Comparison of ENCODE assay signal across 18 cellular contexts in the genomic region with DNA sequence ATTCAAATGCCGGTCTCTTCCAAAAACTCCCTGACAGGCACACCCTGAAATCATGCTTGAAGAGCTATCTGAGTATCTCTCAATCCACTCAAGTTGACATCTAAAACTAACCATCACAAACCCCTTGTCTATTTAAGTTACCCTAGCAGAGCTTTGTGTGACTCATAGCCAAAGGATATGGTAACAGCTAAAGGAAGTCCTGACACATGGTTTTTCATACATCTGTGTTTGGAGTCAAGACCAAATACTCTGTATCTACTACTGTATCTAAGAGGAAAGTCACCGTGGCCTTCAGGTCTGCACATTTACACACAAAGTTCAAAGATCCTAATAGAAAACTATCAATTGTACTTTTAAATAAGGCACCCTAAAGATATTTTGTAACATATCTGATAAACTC.
A peak's percentile ranks its signal among the peaks of the same experiment; 100 is the strongest.
DNase-seq lines count a peak whose midpoint lies in the region; ATAC-seq, FAIRE-seq and TF ChIP-seq lines count a peak whose summit lies in the region.
"Had no signal": no experiment of that assay in that cellular context is flagged by ENCODE, and none has a peak within 500 bp of the region (broad histone marks: within the 10 kb centered on the region; RNA-seq: fewer than 3 reads in every experiment).

No MANE protein-coding gene starts in this region.

- H3K4me3 ChIP-seq in A549 (no peak overlapping the region), DOHH2 (ENCODE audit: low read length) (no peak overlapping the region), foreskin fibroblast (ENCODE audit: low read depth in 1 of 2, low read length in 2 of 2) (no peak overlapping the region), neuronal stem cell (ENCODE audit: low read length in 2 of 2) (no peak overlapping the region)
- H3K4me3 ChIP-seq: BLaER1 treated with 17β-estradiol and CSF1 and Interleukin-3, amounts not matched to agents 10 nM and 100 nM; GM23338 had no signal

- H3K9me2 ChIP-seq in DOHH2 (replicated peaks; ENCODE audit: control insufficient read depth, low read length) = no peaks in the 10 kb centered on the region

- TF ChIP-seq RAD21 in A549 (conservative IDR thresholded peaks at IDR 0.05 in 1 of 2, IDR thresholded peaks at IDR 0.05 in 1 of 2) = no peak

- no peak overlapping the region for H3K23ac ChIP-seq in neuronal stem cell (ENCODE audit: low read depth, low read length, poor library complexity)

- H3K18ac ChIP-seq in neuronal stem cell (ENCODE audit: low read length) = no peak overlapping the region

- no peak for DNase-seq in A549 (ENCODE audit: low read depth in 1 of 2, low spot score in 1 of 2)
- DNase-seq in RKO (ENCODE audit: low spot score) = peak; percentile 7
- DNase-seq in foreskin fibroblast = peak; percentile 9 to 30
- DNase-seq in SW480 (ENCODE audit: low spot score) = no peak
- DNase-seq in neuronal stem cell (ENCODE audit: low spot score) = no peak
- DNase-seq: 8988T; ACHN; CD4-positive, CD25-positive, alpha-beta regulatory T cell; DMS79; GF-D8; H7 had no signal

- WGBS in A549 (ENCODE audit: missing lambda C conversion rate) = 8% methylated on average over 2 of the region's 2 CpGs
- WGBS in neuronal stem cell (ENCODE audit: extremely low coverage in 2 of 2, insufficient read length in 2 of 2, insufficient replicate concordance in 1 of 2), 2 donors = no CpG with 5 or more reads among the region's 2 CpGs

- no peak for TF ChIP-seq POLR2A in A549 (IDR thresholded peaks at IDR 0.05; ENCODE audit: low read length)

- TF ChIP-seq CTCF in A549 (IDR thresholded peaks at IDR 0.05) (no peak), DOHH2 (IDR thresholded peaks at IDR 0.05; ENCODE audit: low read depth, low read length, poor library complexity, severe bottlenecking) (no peak), foreskin fibroblast (IDR thresholded peaks at IDR 0.05; ENCODE audit: low read depth, low read length) (no peak)

- no peak overlapping the region for H3K9ac ChIP-seq in neuronal stem cell (ENCODE audit: low read depth, low read length, poor library complexity)
- H3K9ac ChIP-seq: BLaER1 treated with 17β-estradiol and CSF1 and Interleukin-3, amounts not matched to agents 10 nM and 100 nM; KMS-11 had no signal

- H2AFZ ChIP-seq in neuronal stem cell (ENCODE audit: low read length) = no peak overlapping the region
- H2AFZ ChIP-seq: GM23338 had no signal

- H3K4me2 ChIP-seq in A549 = no peak overlapping the region
- no peak overlapping the region for H3K4me2 ChIP-seq in DOHH2 (ENCODE audit: low read length)
- H3K4me2 ChIP-seq in neuronal stem cell (ENCODE audit: insufficient read depth, low read length, poor library complexity, severe bottlenecking) = no peak overlapping the region
- H3K4me2 ChIP-seq: BLaER1 treated with 17β-estradiol and CSF1 and Interleukin-3, amounts not matched to agents 10 nM and 100 nM; GM23338; KMS-11 had no signal

- no peak overlapping the region for H2AK5ac ChIP-seq in neuronal stem cell (ENCODE audit: low read depth, low read length)

- H2BK15ac ChIP-seq in neuronal stem cell (ENCODE audit: low read length) = no peak overlapping the region

- H3K27me3 ChIP-seq in DOHH2 (ENCODE audit: control insufficient read depth, low read length) = no peaks in the 10 kb centered on the region
- no peaks in the 10 kb centered on the region for H3K27me3 ChIP-seq in neuronal stem cell (ENCODE audit: control insufficient read depth in 3 of 3, insufficient read depth in 3 of 3, low read depth in 1 of 3, low read length in 3 of 3)
- H3K27me3 ChIP-seq: BLaER1 treated with 17β-estradiol and CSF1 and Interleukin-3, amounts not matched to agents 10 nM and 100 nM had no signal

- no peak overlapping the region for H4K91ac ChIP-seq in neuronal stem cell (ENCODE audit: low read depth, low read length, poor library complexity)

- no peaks in the 10 kb centered on the region for H3K79me1 ChIP-seq in neuronal stem cell (ENCODE audit: low read depth, low read length)

- H3K9me3 ChIP-seq in A549 (no peaks in the 10 kb centered on the region), DOHH2 (ENCODE audit: control insufficient read depth, insufficient read depth, low read length) (peaks cover 9% of the 10 kb centered on the region), neuronal stem cell (replicated peaks in 1 of 2; ENCODE audit: control insufficient read depth in 2 of 2, insufficient read depth in 1 of 2, low read depth in 1 of 2, low read length in 2 of 2) (peaks cover 0 to 9% of the 10 kb centered on the region in 2 donors)

- no peak overlapping the region for H2BK5ac ChIP-seq in neuronal stem cell (ENCODE audit: low read length)

- H3K4me1 ChIP-seq in A549 (no peaks in the 10 kb centered on the region), DOHH2 (ENCODE audit: control insufficient read depth, low read length) (peaks cover 70% of the 10 kb centered on the region), neuronal stem cell (ENCODE audit: control insufficient read depth in 2 of 2, insufficient read depth in 1 of 2, low read depth in 1 of 2, low read length in 2 of 2) (no peaks in the 10 kb centered on the region)

- H3K4ac ChIP-seq in neuronal stem cell (ENCODE audit: low read length) = no peak overlapping the region

- ATAC-seq in A549 = no peak
- ATAC-seq in GM19351 (IDR thresholded peaks at IDR 0.05; ENCODE audit: unreplicated experiment) = no peak
- ATAC-seq: GM23338, HepG2 had no signal

- no peak overlapping the region for H2BK12ac ChIP-seq in neuronal stem cell (ENCODE audit: low read length)

- peaks cover 14% of the 10 kb centered on the region for H3K36me3 ChIP-seq in DOHH2 (ENCODE audit: control insufficient read depth, low read length)
- H3K36me3 ChIP-seq in neuronal stem cell (replicated peaks in 1 of 2; ENCODE audit: control insufficient read depth in 2 of 2, insufficient read depth in 2 of 2, low read length in 2 of 2) = no peaks in the 10 kb centered on the region
- H3K36me3 ChIP-seq: BLaER1 treated with 17β-estradiol and CSF1 and Interleukin-3, amounts not matched to agents 10 nM and 100 nM had no signal

- TF ChIP-seq EP300 in A549 (IDR thresholded peaks at IDR 0.05) = no peak

- FAIRE-seq in A549 (lab: Jason Lieb, UNC) = peak; percentile 72
- FAIRE-seq: HepG2, HTR-8/SVneo had no signal

- H4K8ac ChIP-seq in neuronal stem cell (ENCODE audit: low read depth, low read length) = no peak overlapping the region

- H3K14ac ChIP-seq in neuronal stem cell (ENCODE audit: low read length) = no peak overlapping the region

- H3K27ac ChIP-seq in A549 = no peak overlapping the region
- H3K27ac ChIP-seq in DOHH2 (ENCODE audit: low read depth, low read length) = peak overlapping the region; percentile 24; the same call in 1 of the 2 replicates
- no peak overlapping the region for H3K27ac ChIP-seq in neuronal stem cell (replicated peaks; ENCODE audit: low read length)
- H3K27ac ChIP-seq: BLaER1 treated with 17β-estradiol and CSF1 and Interleukin-3, amounts not matched to agents 10 nM and 100 nM; KMS-11 had no signal

- no peak overlapping the region for H2BK120ac ChIP-seq in neuronal stem cell (ENCODE audit: low read depth, low read length)

- H3F3A ChIP-seq in DOHH2 (ENCODE audit: control insufficient read depth, insufficient read depth) = peaks cover 3% of the 10 kb centered on the region; the same call in 1 of the 2 replicates

- POLR2A ChIA-PET in A549 (lab: Yijun Ruan, JAX) = no interaction called here

- H4K20me1 ChIP-seq in DOHH2 (ENCODE audit: control insufficient read depth, insufficient read depth, low read depth, low read length) = no peaks in the 10 kb centered on the region
- H4K20me1 ChIP-seq: BLaER1 treated with 17β-estradiol and CSF1 and Interleukin-3, amounts not matched to agents 10 nM and 100 nM had no signal

- no peaks in the 10 kb centered on the region for H3K79me2 ChIP-seq in DOHH2 (ENCODE audit: control insufficient read depth, low read length)

- CTCF ChIA-PET in A549 (lab: Yijun Ruan, JAX) = no interaction called here

TF ChIP-seq in A549, 52 proteins besides CTCF, POLR2A, EP300 and RAD21 (continues in another document):
- TF ChIP-seq ESRRA (IDR thresholded peaks at IDR 0.05; ENCODE audit: borderline replicate concordance, low read length) (no peak), HMGXB4 (CRISPR knock-in tag; IDR thresholded peaks at IDR 0.05; ENCODE audit: borderline replicate concordance) (no peak)
- TF ChIP-seq, protein P1, sequence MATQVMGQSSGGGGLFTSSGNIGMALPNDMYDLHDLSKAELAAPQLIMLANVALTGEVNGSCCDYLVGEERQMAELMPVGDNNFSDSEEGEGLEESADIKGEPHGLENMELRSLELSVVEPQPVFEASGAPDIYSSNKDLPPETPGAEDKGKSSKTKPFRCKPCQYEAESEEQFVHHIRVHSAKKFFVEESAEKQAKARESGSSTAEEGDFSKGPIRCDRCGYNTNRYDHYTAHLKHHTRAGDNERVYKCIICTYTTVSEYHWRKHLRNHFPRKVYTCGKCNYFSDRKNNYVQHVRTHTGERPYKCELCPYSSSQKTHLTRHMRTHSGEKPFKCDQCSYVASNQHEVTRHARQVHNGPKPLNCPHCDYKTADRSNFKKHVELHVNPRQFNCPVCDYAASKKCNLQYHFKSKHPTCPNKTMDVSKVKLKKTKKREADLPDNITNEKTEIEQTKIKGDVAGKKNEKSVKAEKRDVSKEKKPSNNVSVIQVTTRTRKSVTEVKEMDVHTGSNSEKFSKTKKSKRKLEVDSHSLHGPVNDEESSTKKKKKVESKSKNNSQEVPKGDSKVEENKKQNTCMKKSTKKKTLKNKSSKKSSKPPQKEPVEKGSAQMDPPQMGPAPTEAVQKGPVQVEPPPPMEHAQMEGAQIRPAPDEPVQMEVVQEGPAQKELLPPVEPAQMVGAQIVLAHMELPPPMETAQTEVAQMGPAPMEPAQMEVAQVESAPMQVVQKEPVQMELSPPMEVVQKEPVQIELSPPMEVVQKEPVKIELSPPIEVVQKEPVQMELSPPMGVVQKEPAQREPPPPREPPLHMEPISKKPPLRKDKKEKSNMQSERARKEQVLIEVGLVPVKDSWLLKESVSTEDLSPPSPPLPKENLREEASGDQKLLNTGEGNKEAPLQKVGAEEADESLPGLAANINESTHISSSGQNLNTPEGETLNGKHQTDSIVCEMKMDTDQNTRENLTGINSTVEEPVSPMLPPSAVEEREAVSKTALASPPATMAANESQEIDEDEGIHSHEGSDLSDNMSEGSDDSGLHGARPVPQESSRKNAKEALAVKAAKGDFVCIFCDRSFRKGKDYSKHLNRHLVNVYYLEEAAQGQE (IDR thresholded peaks at IDR 0.05) = no peak

Comparison
In these comparisons a context has a peak if more than half of its experiments do, and no peak if none do; other contexts are left out.
1. DNase-seq: peak in RKO (single experiment) and foreskin fibroblast (2 of 2); none in A549 (0 of 2), SW480 (single experiment) and neuronal stem cell (single experiment).